In genomic region chr11:126522152-126522551, GRCh38 we compare ENCODE assay signal across 22 cellular contexts.
A peak's percentile ranks its signal among the peaks of the same experiment; 100 is the strongest.
DNase-seq lines count a peak whose midpoint lies in the region; ATAC-seq and TF ChIP-seq lines count a peak whose summit lies in the region.
"Had no signal": no experiment of that assay in that cellular context is flagged by ENCODE, and none has a peak within 500 bp of the region (broad histone marks: within the 10 kb centered on the region; RNA-seq: fewer than 3 reads in every experiment).

No MANE protein-coding gene starts in this region.

- H3K4me2 ChIP-seq in PC-3 (ENCODE audit: low read length), result no peak overlapping the region
- H3K4me2 ChIP-seq: BLaER1 had no signal

- BruUV-seq in PC-3 (replicated peaks; lab: Mats Ljungman, UMichigan), result no TSS peak

- no peaks in the 10 kb centered on the region for H3F3A ChIP-seq in PC-3 (ENCODE audit: low read length, unreplicated experiment)

- CTCF ChIA-PET in PC-3 (lab: Charles Lee), result no interaction called here

- H3K9ac ChIP-seq in PC-3 (ENCODE audit: low read length), result no peak overlapping the region
- H3K9ac ChIP-seq: BLaER1 had no signal

- POLR2A ChIA-PET in PC-3 (lab: Charles Lee; ENCODE audit: unreplicated experiment), result no interaction called here

- DNase-seq in A172 (ENCODE audit: low spot score) (peak; percentile 13), ELR (ENCODE audit: low read depth) (peak; percentile 19), PC-3 (no peak), left lobe of liver (ENCODE audit: low spot score) (no peak), T-helper 9 cell (no peak), NCI-H1930 (lab: John Stamatoyannopoulos, UW) (no peak)
- DNase-seq: Caco-2; CD4-positive, alpha-beta T cell; DMS 273 treated with DMSO at 0.1 percent for 48 hours; DMS79 treated with DMSO at 0.1 percent for 48 hours; KG1; NCI-H1092 treated with DMSO at 0.1 percent for 48 hours; NCI-H1436 treated with DMSO at 0.1 percent for 48 hours; NCI-H2029; NCI-H226; NCI-H524; NCI-H774; NK-92 treated with Interleukin-12 subunit alpha and Interleukin-12 subunit beta, amount 100 ng/mL, for 24 hours; Peyer's patch had no signal

- no peak for TF ChIP-seq CTCF in PC-3 (conservative IDR thresholded peaks at IDR 0.05; ENCODE audit: low read depth, low read length)

- no peaks in the 10 kb centered on the region for H3K9me3 ChIP-seq in PC-3 (ENCODE audit: low read length)
- H3K9me3 ChIP-seq: BLaER1, Caco-2, Peyer's patch had no signal

- H3K4me3 ChIP-seq in PC-3 (ENCODE audit: low read length), result no peak overlapping the region
- H3K4me3 ChIP-seq: BLaER1, Peyer's patch had no signal

- H2AFZ ChIP-seq in PC-3 (ENCODE audit: low read length), result peak overlapping the region; percentile 52; the same call in 1 of the 2 replicates

- peaks cover 90% of the 10 kb centered on the region for H3K27me3 ChIP-seq in PC-3 (ENCODE audit: low read length)
- H3K27me3 ChIP-seq: BLaER1, Peyer's patch had no signal

- ATAC-seq in PC-3, result no peak
- ATAC-seq in left lobe of liver, result peak; percentile 27
- no peak for ATAC-seq in GM21360 (IDR thresholded peaks at IDR 0.05; ENCODE audit: unreplicated experiment)
- ATAC-seq: SK-N-SH treated with all-trans-retinoic acid at 6 μM for 48 hours had no signal

- H3K79me2 ChIP-seq in PC-3 (ENCODE audit: low read length), result no peaks in the 10 kb centered on the region

- H3K4me1 ChIP-seq in PC-3 (ENCODE audit: insufficient read depth, low read length), result no peaks in the 10 kb centered on the region
- H3K4me1 ChIP-seq: BLaER1, Caco-2, Peyer's patch had no signal

- H3K36me3 ChIP-seq in PC-3 (ENCODE audit: low read depth, low read length), result no peaks in the 10 kb centered on the region
- H3K36me3 ChIP-seq: BLaER1, Peyer's patch had no signal

- intact Hi-C loops in PC-3 (cut with micrococcal nuclease), result no loop called here

- H3K9me2 ChIP-seq in PC-3 (replicated peaks; ENCODE audit: low read length), result no peaks in the 10 kb centered on the region

- no peaks in the 10 kb centered on the region for H4K20me1 ChIP-seq in PC-3 (ENCODE audit: low read length)
- H4K20me1 ChIP-seq: BLaER1 had no signal

- H3K27ac ChIP-seq in PC-3 (ENCODE audit: low read length), result no peak overlapping the region
- H3K27ac ChIP-seq: BLaER1, Peyer's patch had no signal

Comparison
In these comparisons a context has a peak if more than half of its experiments do, and no peak if none do; other contexts are left out.
1. DNase-seq: peak in A172 (single experiment) and ELR (single experiment); none in PC-3 (single experiment), left lobe of liver (single experiment), T-helper 9 cell (single experiment) and NCI-H1930 (0 of 2).